Comparison of ENCODE assay signal across 7 cellular contexts in genomic region chr18:76709659-76710645, GRCh38.
A peak's percentile ranks its signal among the peaks of the same experiment; 100 is the strongest.
DNase-seq lines count a peak whose midpoint lies in the region; ATAC-seq lines count a peak whose summit lies in the region.

No MANE protein-coding gene starts in this region.

- ATAC-seq in GM18498 (IDR thresholded peaks at IDR 0.05; ENCODE audit: unreplicated experiment) (peak; percentile 87), HG02870 (IDR thresholded peaks at IDR 0.05; ENCODE audit: unreplicated experiment) (peak; percentile 86)

- DNase-seq in NCI-H1694 treated with DMSO at 0.1 percent for 48 hours (lab: John Stamatoyannopoulos, UW), result peak; percentile 21
- DNase-seq in T-helper 9 cell, result peak; percentile 41
- peak; percentile 80 for DNase-seq in astrocyte of the hippocampus (ENCODE audit: low read depth, low spot score)
- peak in 41 of 51 donors; percentile 7 to 66 (median 34) for DNase-seq in hypothalamus (lab: John Stamatoyannopoulos, UW)
- peak; percentile 55 for DNase-seq in smooth muscle cell of the brain vasculature (ENCODE audit: low read depth, low spot score)

Comparison
In these comparisons a context has a peak if more than half of its experiments do, and no peak if none do; other contexts are left out.
1. Peak in every context shown above with its lines: DNase-seq and ATAC-seq.
2. DNase-seq: peak in every context shown above with its lines; median percentile 80 in astrocyte of the hippocampus; 55 in smooth muscle cell of the brain vasculature; 41 in T-helper 9 cell; 34 in hypothalamus; 21 in NCI-H1694 treated with DMSO at 0.1 percent for 48 hours.